ENCODE assay signal across 9 cellular contexts in genomic region chr11:62004473-62004872, GRCh38. TPM values are rescaled to one million over a fixed set of nuclear protein-coding genes. Genes with fewer than 3 reads are reported as not detected.
DNase-seq lines count a peak whose midpoint lies in the region; ATAC-seq and TF ChIP-seq lines count a peak whose summit lies in the region.
"Had no signal": no experiment of that assay in that cellular context is flagged by ENCODE, and none has a peak within 500 bp of the region (broad histone marks: within the 10 kb centered on the region; RNA-seq: fewer than 3 reads in every experiment).

No MANE protein-coding gene starts in this region.

- H3K9me3 Mint-ChIP-seq in GM23338, result peaks cover 19% of the 10 kb centered on the region

- H3K79me2 ChIP-seq in ACC112 (ENCODE audit: control insufficient read depth, insufficient read depth, low read length, unreplicated experiment) (no peaks in the 10 kb centered on the region), GM23338 (replicated peaks; ENCODE audit: insufficient read depth) (no peaks in the 10 kb centered on the region)

- H3K4me2 ChIP-seq in GM23338, result no peak overlapping the region

- no peaks in the 10 kb centered on the region for H3K9me2 ChIP-seq in GM23338 (ENCODE audit: insufficient read depth)

- H3K36me3 ChIP-seq in ACC112 (ENCODE audit: insufficient read depth, low read length) (no peaks in the 10 kb centered on the region), GM23338 (ENCODE audit: insufficient read depth) (0 out of 2 replicates have a peak, but pooled peaks cover 2% of the 10 kb centered on the region)

- no peak for ATAC-seq in GM23338
- ATAC-seq in left lobe of liver, result peak; percentile 24
- no peak for ATAC-seq in GM19324 (IDR thresholded peaks at IDR 0.05; ENCODE audit: low FRiP score, unreplicated experiment)

- H3K27ac ChIP-seq in ACC112 (ENCODE audit: low read depth, low read length) (peak overlapping the region; percentile 47), GM23338 (ENCODE audit: low read depth) (no peak overlapping the region)

- no peaks in the 10 kb centered on the region for H3F3A ChIP-seq in GM23338 (replicated peaks; ENCODE audit: low read depth)

- H2AFZ ChIP-seq in ACC112 (ENCODE audit: low read length, unreplicated experiment) (no peak overlapping the region), GM23338 (peak overlapping the region; percentile 66; the same call in 1 of the 2 replicates)

- H3K4me1 ChIP-seq in ACC112 (ENCODE audit: control insufficient read depth, insufficient read depth, low read length, unreplicated experiment) (peaks cover 14% of the 10 kb centered on the region), GM23338 (ENCODE audit: insufficient read depth) (no peaks in the 10 kb centered on the region)

- H3K4me1 Mint-ChIP-seq in GM23338, result peaks cover 11% of the 10 kb centered on the region; the same call in 2 of the 3 replicates
- H3K4me1 Mint-ChIP-seq: activated naive CD8-positive, alpha-beta T cell treated with anti-CD3 and anti-CD28 coated beads, Interleukin-2, amount 10 ng/mL, durations not matched to agents 7 days and 5 days had no signal

- H3K27me3 ChIP-seq in ACC112 (ENCODE audit: insufficient read depth, low read length), result no peaks in the 10 kb centered on the region
- no peaks in the 10 kb centered on the region for H3K27me3 ChIP-seq in GM23338 (ENCODE audit: insufficient read depth)

- no peak for TF ChIP-seq CTCF in GM23338 (conservative IDR thresholded peaks at IDR 0.05; ENCODE audit: low read depth in 2 of 2)

- H3K4me3 Mint-ChIP-seq in GM23338, result no peak overlapping the region
- H3K4me3 Mint-ChIP-seq: activated naive CD8-positive, alpha-beta T cell treated with anti-CD3 and anti-CD28 coated beads, Interleukin-2, amount 10 ng/mL, durations not matched to agents 7 days and 5 days had no signal

- H3K36me3 Mint-ChIP-seq in GM23338 (ENCODE audit: low read depth), result peaks cover 9% of the 10 kb centered on the region

- DNase-seq in GM23338 (ENCODE audit: low spot score) (no peak), UCSD-AML1 (lab: John Stamatoyannopoulos, UW; ENCODE audit: unreplicated experiment) (peak; percentile 38), left lobe of liver (ENCODE audit: low spot score) (no peak), NCI-H2196 (lab: John Stamatoyannopoulos, UW; ENCODE audit: unreplicated experiment) (no peak)
- no peak for DNase-seq in activated CD4-positive, alpha-beta T cell treated with anti-CD3 and anti-CD28 coated beads for 48 hours
- no peak for DNase-seq in activated naive CD4-positive, alpha-beta T cell (lab: John Stamatoyannopoulos, UW)
- DNase-seq: activated naive CD8-positive, alpha-beta T cell treated with anti-CD3 and anti-CD28 coated beads, Interleukin-2, amount 10 ng/mL, durations not matched to agents 7 days and 5 days had no signal

- no peaks in the 10 kb centered on the region for H4K20me1 ChIP-seq in GM23338 (replicated peaks; ENCODE audit: insufficient read depth)

- H3K27ac Mint-ChIP-seq in GM23338, result no peak overlapping the region
- H3K27ac Mint-ChIP-seq: activated naive CD8-positive, alpha-beta T cell treated with anti-CD3 and anti-CD28 coated beads, Interleukin-2, amount 10 ng/mL, durations not matched to agents 7 days and 5 days had no signal

- H3K4me3 ChIP-seq in ACC112 (ENCODE audit: low read depth, low read length) (no peak overlapping the region), GM23338 (no peak overlapping the region)

- H3K27me3 Mint-ChIP-seq in GM23338 (ENCODE audit: insufficient read depth, low read depth, poor library complexity), result peaks cover 3% of the 10 kb centered on the region

TF ChIP-seq in GM23338, 12 proteins besides CTCF, POLR2A, EP300 and RAD21 (continues in another document):
- TF ChIP-seq JUNB (IDR thresholded peaks at IDR 0.05; ENCODE audit: unreplicated experiment) (no peak), ZNF114 (CRISPR knock-in tag; IDR thresholded peaks at IDR 0.05) (no peak), EZH2phosphoT487 (IDR thresholded peaks at IDR 0.05; ENCODE audit: unreplicated experiment) (no peak), ZNF331 (CRISPR knock-in tag; IDR thresholded peaks at IDR 0.05; ENCODE audit: low read depth) (no peak), EZH2 (IDR thresholded peaks at IDR 0.05; ENCODE audit: low read depth, unreplicated experiment) (no peak), STAT1 (IDR thresholded peaks at IDR 0.05; ENCODE audit: unreplicated experiment) (no peak), CREB1 (CRISPR knock-in tag; IDR thresholded peaks at IDR 0.05; ENCODE audit: low read depth) (no peak), ZNF462 (CRISPR knock-in tag; IDR thresholded peaks at IDR 0.05) (no peak), NANOG (IDR thresholded peaks at IDR 0.05; ENCODE audit: borderline replicate concordance) (no peak), POLR2AphosphoS5 (IDR thresholded peaks at IDR 0.05; ENCODE audit: low read depth) (no peak)

RNA-seq across cellular contexts. Expression of gene FTH1, which starts 37.0 kb away (rescaled TPM):
- total RNA-seq in GM23338 (2014; rRNA removed; shearing (Covaris generic)), result 718 and 839 TPM in 2 replicates
- 2,531 and 2,750 TPM in 2 replicates for polyA plus RNA-seq in GM23338 (2016; fragmentation: Nextera tagmentation; extraction: Ambion mirVana)
- total RNA-seq in left lobe of liver, result 938 TPM

RNA-seq across cellular contexts. Expression of gene BEST1, which starts 54.3 kb away (rescaled TPM):
- 0.35 and 0.89 TPM in 2 replicates for total RNA-seq in GM23338 (2014; rRNA removed; shearing (Covaris generic))
- 0.44 and 0.75 TPM in 2 replicates for polyA plus RNA-seq in GM23338 (2016; fragmentation: Nextera tagmentation; extraction: Ambion mirVana)
- total RNA-seq in left lobe of liver, result 0.63 TPM
